In the genomic region with DNA sequence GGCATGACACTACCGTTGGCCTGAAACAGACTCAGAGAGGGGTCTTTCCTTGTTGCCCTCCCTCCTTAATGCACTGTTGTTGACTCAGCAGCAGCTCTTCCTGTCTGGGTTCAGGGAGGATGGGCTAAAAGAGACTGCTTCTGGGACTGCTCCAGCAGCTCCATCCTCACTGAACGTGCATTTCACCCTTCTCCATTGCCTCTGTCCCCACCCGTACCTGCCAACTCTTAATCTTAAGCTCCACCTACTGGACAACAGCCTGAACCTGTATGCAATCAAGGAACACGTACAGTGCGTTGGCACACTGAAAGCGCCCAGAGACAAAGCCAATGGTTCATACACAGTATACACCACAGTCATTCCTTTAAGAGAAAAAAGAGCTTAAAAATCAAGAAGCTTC, we compare ENCODE assay signal across 10 cellular contexts.
DNase-seq lines count a peak whose midpoint lies in the region; ATAC-seq and TF ChIP-seq lines count a peak whose summit lies in the region.
"Had no signal": no experiment of that assay in that cellular context is flagged by ENCODE, and none has a peak within 500 bp of the region (broad histone marks: within the 10 kb centered on the region; RNA-seq: fewer than 3 reads in every experiment).

No MANE protein-coding gene starts in this region.

- no peak overlapping the region for H3K9ac ChIP-seq in OCI-LY1 (ENCODE audit: low read length)

- H3K4me3 ChIP-seq in BE2C (ENCODE audit: low read depth, low read length) (no peak overlapping the region), OCI-LY1 (ENCODE audit: low read depth, low read length, poor library complexity, severe bottlenecking) (no peak overlapping the region), tibial artery (no peak overlapping the region)
- H3K4me3 ChIP-seq: Peyer's patch had no signal

- H4K20me1 ChIP-seq in OCI-LY1 (ENCODE audit: insufficient read depth, low read length) = no peaks in the 10 kb centered on the region

- H3K27me3 ChIP-seq in BE2C = no peaks in the 10 kb centered on the region
- no peaks in the 10 kb centered on the region for H3K27me3 ChIP-seq in OCI-LY1 (ENCODE audit: insufficient read depth, low read length)
- peaks cover 0 to 3% of the 10 kb centered on the region in 2 donors for H3K27me3 ChIP-seq in tibial artery
- H3K27me3 ChIP-seq: Peyer's patch had no signal

- H3K27ac ChIP-seq in OCI-LY1 (ENCODE audit: low read depth, low read length, poor library complexity, severe bottlenecking) = no peak overlapping the region
- no peak overlapping the region for H3K27ac ChIP-seq in tibial artery
- H3K27ac ChIP-seq: Peyer's patch had no signal

- DNase-seq in BE2C (no peak), HT1080 (ENCODE audit: low read depth) (peak; percentile 20), iPS-NIHi7 (ENCODE audit: extremely low spot score) (peak; percentile 63), tibial artery (no peak)
- DNase-seq in activated CD8-positive, alpha-beta memory T cell treated with anti-CD3 and anti-CD28 coated beads for 24 hours = no peak
- DNase-seq: activated CD4-positive, alpha-beta T cell treated with anti-CD3 and anti-CD28 coated beads for 4 hours; Peyer's patch had no signal

- H3K4me1 ChIP-seq in BE2C (no peaks in the 10 kb centered on the region), OCI-LY1 (ENCODE audit: insufficient read depth, low read length, severe bottlenecking) (no peaks in the 10 kb centered on the region), tibial artery (no peaks in the 10 kb centered on the region)
- H3K4me1 ChIP-seq: Peyer's patch had no signal

- ATAC-seq in GM19397 (IDR thresholded peaks at IDR 0.05; ENCODE audit: unreplicated experiment) = no peak
- no peak for ATAC-seq in GM18873 (IDR thresholded peaks at IDR 0.05; ENCODE audit: low FRiP score, unreplicated experiment)

- H3K4me2 ChIP-seq in OCI-LY1 (ENCODE audit: low read length) = no peak overlapping the region

- no peaks in the 10 kb centered on the region for H3K36me3 ChIP-seq in BE2C
- no peaks in the 10 kb centered on the region for H3K36me3 ChIP-seq in OCI-LY1 (ENCODE audit: insufficient read depth, low read length)
- no peaks in the 10 kb centered on the region for H3K36me3 ChIP-seq in tibial artery
- H3K36me3 ChIP-seq: Peyer's patch had no signal

- no peak overlapping the region for H2AFZ ChIP-seq in OCI-LY1 (ENCODE audit: low read length)

- H3K79me2 ChIP-seq in OCI-LY1 (ENCODE audit: insufficient read depth, low read length) = no peaks in the 10 kb centered on the region

- no peaks in the 10 kb centered on the region for H3F3A ChIP-seq in OCI-LY1 (ENCODE audit: insufficient read depth, low read length)

- H3K9me3 ChIP-seq in BE2C = no peaks in the 10 kb centered on the region
- no peaks in the 10 kb centered on the region for H3K9me3 ChIP-seq in OCI-LY1 (ENCODE audit: low read length)
- H3K9me3 ChIP-seq in tibial artery = no peaks in the 10 kb centered on the region
- H3K9me3 ChIP-seq: Peyer's patch had no signal

- peak; percentile 17; the same call in 1 of the 2 replicates for TF ChIP-seq CTCF in BE2C (IDR thresholded peaks at IDR 0.05; ENCODE audit: low read depth, low read length)
- TF ChIP-seq CTCF in OCI-LY1 (IDR thresholded peaks at IDR 0.05; ENCODE audit: low read length) = peak; percentile 40; the same call in 1 of the 2 replicates
- TF ChIP-seq CTCF in tibial artery (IDR thresholded peaks at IDR 0.05) = no peak

- H3K9me2 ChIP-seq in OCI-LY1 (ENCODE audit: low read depth, low read length) = no peaks in the 10 kb centered on the region

- intact Hi-C loops in tibial artery (cut with DNase I; ENCODE audit: low total_unique reads) = no loop called here

Comparison
In these comparisons a context has a peak if more than half of its experiments do, and no peak if none do; other contexts are left out.
1. DNase-seq: peak in HT1080 (single experiment) and iPS-NIHi7 (single experiment); none in BE2C (single experiment), activated CD8-positive, alpha-beta memory T cell treated with anti-CD3 and anti-CD28 coated beads for 24 hours (single experiment) and tibial artery (0 of 2).
2. CTCF ChIP-seq: peak in BE2C (single experiment) and OCI-LY1 (single experiment); none in tibial artery (0 of 2).